1 cellular context compared by ENCODE assay signal in the genomic region with DNA sequence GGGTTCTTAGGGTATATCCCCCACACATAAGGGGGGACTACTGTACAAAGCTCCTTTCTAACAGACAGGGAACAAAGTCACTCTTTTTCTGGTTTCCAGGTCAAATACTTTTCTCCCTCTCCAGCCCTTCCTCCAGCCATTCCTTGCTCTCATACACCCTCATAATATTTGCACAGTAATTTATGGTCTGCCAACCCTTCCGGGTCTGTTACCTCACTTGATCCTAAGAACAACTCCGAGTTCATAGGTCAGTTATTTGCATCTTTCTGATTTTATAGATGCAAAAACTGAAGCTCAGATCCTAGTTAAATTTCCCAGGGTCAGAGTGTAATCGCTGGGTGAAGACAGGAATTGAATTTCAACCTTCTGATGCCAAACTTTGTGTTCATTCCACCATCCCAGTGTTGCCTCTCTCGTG.
TF ChIP-seq lines count a peak whose summit lies in the region.

No MANE protein-coding gene starts in this region.

TF ChIP-seq in HepG2, 621 proteins besides CTCF, POLR2A, EP300 and RAD21 (continued from another document):
- TF ChIP-seq DR1 (CRISPR knock-in tag; IDR thresholded peaks at IDR 0.05) (no peak), WIZ (CRISPR knock-in tag; IDR thresholded peaks at IDR 0.05) (no peak), HMG20B (CRISPR knock-in tag; conservative IDR thresholded peaks at IDR 0.05) (0 out of 2 replicates have a peak, but pooled peaks have one; percentile 64), KDM6A (CRISPR knock-in tag; IDR thresholded peaks at IDR 0.05; ENCODE audit: low read depth) (peak; percentile 62), CCAR2 (optimal IDR thresholded peaks at IDR 0.05; ENCODE audit: low read depth, low read length) (no peak), SCMH1 (CRISPR knock-in tag; IDR thresholded peaks at IDR 0.05; ENCODE audit: borderline replicate concordance) (no peak), ZNF652 (CRISPR knock-in tag; IDR thresholded peaks at IDR 0.05; ENCODE audit: borderline replicate concordance, low read depth) (no peak; the same call in 1 of the 2 replicates), KDM2A (CRISPR knock-in tag; IDR thresholded peaks at IDR 0.05; ENCODE audit: borderline replicate concordance, low read depth) (no peak), FLYWCH1 (CRISPR knock-in tag; IDR thresholded peaks at IDR 0.05) (no peak), SALL1 (CRISPR knock-in tag; IDR thresholded peaks at IDR 0.05) (peak; percentile 76; the same call in 1 of the 2 replicates), NFE2L2 (IDR thresholded peaks at IDR 0.05; ENCODE audit: low read length) (no peak), ZNF337 (CRISPR knock-in tag; IDR thresholded peaks at IDR 0.05; ENCODE audit: borderline replicate concordance, low read depth) (no peak), KAT2B (IDR thresholded peaks at IDR 0.05; ENCODE audit: borderline replicate concordance, low read depth, low read length) (no peak), NR2F6 (IDR thresholded peaks at IDR 0.05) (peak; percentile 80), NR2F6 (CRISPR knock-in tag; IDR thresholded peaks at IDR 0.05) (peak; percentile 91), ZNF30 (CRISPR knock-in tag; IDR thresholded peaks at IDR 0.05) (no peak), EEA1 (CRISPR knock-in tag; IDR thresholded peaks at IDR 0.05; ENCODE audit: borderline replicate concordance) (no peak), ZNF432 (CRISPR knock-in tag; IDR thresholded peaks at IDR 0.05; ENCODE audit: borderline replicate concordance) (no peak), ASH2L (IDR thresholded peaks at IDR 0.05; ENCODE audit: insufficient read length, low read depth, low read length) (peak; percentile 21), HOXA3 (CRISPR knock-in tag; IDR thresholded peaks at IDR 0.05) (0 out of 2 replicates have a peak, but pooled peaks have one; percentile 31), ZNF446 (CRISPR knock-in tag; IDR thresholded peaks at IDR 0.05) (no peak), HNF4G (IDR thresholded peaks at IDR 0.05; ENCODE audit: borderline replicate concordance, low read depth, low read length) (peak; percentile 70; the same call in 1 of the 2 replicates), HNF4G (CRISPR knock-in tag; IDR thresholded peaks at IDR 0.05; ENCODE audit: borderline replicate concordance, low read depth) (peak; percentile 35; the same call in 1 of the 2 replicates), ARNT2 (CRISPR knock-in tag; IDR thresholded peaks at IDR 0.05; ENCODE audit: low read depth) (no peak), TARDBP (CRISPR knock-in tag; IDR thresholded peaks at IDR 0.05) (peak; percentile 76; the same call in 1 of the 2 replicates)
- TF ChIP-seq, protein P1, sequence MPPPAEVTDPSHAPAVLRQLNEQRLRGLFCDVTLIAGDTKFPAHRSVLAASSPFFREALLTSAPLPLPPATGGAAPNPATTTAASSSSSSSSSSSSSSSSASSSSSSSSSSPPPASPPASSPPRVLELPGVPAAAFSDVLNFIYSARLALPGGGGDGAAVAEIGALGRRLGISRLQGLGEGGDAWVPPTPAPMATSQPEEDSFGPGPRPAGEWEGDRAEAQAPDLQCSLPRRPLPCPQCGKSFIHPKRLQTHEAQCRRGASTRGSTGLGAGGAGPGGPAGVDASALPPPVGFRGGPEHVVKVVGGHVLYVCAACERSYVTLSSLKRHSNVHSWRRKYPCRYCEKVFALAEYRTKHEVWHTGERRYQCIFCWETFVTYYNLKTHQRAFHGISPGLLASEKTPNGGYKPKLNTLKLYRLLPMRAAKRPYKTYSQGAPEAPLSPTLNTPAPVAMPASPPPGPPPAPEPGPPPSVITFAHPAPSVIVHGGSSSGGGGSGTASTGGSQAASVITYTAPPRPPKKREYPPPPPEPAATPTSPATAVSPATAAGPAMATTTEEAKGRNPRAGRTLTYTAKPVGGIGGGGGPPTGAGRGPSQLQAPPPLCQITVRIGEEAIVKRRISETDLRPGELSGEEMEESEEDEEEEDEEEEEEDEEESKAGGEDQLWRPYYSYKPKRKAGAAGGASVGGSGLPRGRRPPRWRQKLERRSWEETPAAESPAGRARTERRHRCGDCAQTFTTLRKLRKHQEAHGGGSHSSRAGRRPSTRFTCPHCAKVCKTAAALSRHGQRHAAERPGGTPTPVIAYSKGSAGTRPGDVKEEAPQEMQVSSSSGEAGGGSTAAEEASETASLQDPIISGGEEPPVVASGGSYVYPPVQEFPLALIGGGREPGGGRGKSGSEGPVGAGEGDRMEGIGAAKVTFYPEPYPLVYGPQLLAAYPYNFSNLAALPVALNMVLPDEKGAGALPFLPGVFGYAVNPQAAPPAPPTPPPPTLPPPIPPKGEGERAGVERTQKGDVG (CRISPR knock-in tag; IDR thresholded peaks at IDR 0.05; ENCODE audit: borderline replicate concordance), result no peak
- TF ChIP-seq, protein P2, sequence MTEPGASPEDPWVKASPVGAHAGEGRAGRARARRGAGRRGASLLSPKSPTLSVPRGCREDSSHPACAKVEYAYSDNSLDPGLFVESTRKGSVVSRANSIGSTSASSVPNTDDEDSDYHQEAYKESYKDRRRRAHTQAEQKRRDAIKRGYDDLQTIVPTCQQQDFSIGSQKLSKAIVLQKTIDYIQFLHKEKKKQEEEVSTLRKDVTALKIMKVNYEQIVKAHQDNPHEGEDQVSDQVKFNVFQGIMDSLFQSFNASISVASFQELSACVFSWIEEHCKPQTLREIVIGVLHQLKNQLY (CRISPR knock-in tag; IDR thresholded peaks at IDR 0.05), result no peak
- TF ChIP-seq, protein P3, sequence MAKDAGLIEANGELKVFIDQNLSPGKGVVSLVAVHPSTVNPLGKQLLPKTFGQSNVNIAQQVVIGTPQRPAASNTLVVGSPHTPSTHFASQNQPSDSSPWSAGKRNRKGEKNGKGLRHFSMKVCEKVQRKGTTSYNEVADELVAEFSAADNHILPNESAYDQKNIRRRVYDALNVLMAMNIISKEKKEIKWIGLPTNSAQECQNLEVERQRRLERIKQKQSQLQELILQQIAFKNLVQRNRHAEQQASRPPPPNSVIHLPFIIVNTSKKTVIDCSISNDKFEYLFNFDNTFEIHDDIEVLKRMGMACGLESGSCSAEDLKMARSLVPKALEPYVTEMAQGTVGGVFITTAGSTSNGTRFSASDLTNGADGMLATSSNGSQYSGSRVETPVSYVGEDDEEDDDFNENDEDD (CRISPR knock-in tag; IDR thresholded peaks at IDR 0.05; ENCODE audit: borderline replicate concordance), result no peak
- TF ChIP-seq, protein P4, sequence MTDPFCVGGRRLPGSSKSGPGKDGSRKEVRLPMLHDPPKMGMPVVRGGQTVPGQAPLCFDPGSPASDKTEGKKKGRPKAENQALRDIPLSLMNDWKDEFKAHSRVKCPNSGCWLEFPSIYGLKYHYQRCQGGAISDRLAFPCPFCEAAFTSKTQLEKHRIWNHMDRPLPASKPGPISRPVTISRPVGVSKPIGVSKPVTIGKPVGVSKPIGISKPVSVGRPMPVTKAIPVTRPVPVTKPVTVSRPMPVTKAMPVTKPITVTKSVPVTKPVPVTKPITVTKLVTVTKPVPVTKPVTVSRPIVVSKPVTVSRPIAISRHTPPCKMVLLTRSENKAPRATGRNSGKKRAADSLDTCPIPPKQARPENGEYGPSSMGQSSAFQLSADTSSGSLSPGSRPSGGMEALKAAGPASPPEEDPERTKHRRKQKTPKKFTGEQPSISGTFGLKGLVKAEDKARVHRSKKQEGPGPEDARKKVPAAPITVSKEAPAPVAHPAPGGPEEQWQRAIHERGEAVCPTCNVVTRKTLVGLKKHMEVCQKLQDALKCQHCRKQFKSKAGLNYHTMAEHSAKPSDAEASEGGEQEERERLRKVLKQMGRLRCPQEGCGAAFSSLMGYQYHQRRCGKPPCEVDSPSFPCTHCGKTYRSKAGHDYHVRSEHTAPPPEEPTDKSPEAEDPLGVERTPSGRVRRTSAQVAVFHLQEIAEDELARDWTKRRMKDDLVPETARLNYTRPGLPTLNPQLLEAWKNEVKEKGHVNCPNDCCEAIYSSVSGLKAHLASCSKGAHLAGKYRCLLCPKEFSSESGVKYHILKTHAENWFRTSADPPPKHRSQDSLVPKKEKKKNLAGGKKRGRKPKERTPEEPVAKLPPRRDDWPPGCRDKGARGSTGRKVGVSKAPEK (CRISPR knock-in tag; IDR thresholded peaks at IDR 0.05; ENCODE audit: borderline replicate concordance), result no peak
- TF ChIP-seq, protein P5, sequence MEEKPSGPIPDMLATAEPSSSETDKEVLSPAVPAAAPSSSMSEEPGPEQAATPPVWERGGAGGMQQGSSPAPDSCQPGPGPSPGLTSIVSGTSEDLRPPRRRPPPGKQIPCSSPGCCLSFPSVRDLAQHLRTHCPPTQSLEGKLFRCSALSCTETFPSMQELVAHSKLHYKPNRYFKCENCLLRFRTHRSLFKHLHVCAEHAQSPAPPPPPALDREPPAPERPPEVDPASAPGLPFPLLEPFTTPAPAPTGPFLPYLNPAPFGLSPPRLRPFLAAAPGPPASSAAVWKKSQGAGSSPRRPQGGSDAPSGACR (CRISPR knock-in tag; IDR thresholded peaks at IDR 0.05), result no peak
- TF ChIP-seq, protein P6, sequence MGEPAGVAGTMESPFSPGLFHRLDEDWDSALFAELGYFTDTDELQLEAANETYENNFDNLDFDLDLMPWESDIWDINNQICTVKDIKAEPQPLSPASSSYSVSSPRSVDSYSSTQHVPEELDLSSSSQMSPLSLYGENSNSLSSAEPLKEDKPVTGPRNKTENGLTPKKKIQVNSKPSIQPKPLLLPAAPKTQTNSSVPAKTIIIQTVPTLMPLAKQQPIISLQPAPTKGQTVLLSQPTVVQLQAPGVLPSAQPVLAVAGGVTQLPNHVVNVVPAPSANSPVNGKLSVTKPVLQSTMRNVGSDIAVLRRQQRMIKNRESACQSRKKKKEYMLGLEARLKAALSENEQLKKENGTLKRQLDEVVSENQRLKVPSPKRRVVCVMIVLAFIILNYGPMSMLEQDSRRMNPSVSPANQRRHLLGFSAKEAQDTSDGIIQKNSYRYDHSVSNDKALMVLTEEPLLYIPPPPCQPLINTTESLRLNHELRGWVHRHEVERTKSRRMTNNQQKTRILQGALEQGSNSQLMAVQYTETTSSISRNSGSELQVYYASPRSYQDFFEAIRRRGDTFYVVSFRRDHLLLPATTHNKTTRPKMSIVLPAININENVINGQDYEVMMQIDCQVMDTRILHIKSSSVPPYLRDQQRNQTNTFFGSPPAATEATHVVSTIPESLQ (CRISPR knock-in tag; conservative IDR thresholded peaks at IDR 0.05), result no peak
- TF ChIP-seq, protein P7, sequence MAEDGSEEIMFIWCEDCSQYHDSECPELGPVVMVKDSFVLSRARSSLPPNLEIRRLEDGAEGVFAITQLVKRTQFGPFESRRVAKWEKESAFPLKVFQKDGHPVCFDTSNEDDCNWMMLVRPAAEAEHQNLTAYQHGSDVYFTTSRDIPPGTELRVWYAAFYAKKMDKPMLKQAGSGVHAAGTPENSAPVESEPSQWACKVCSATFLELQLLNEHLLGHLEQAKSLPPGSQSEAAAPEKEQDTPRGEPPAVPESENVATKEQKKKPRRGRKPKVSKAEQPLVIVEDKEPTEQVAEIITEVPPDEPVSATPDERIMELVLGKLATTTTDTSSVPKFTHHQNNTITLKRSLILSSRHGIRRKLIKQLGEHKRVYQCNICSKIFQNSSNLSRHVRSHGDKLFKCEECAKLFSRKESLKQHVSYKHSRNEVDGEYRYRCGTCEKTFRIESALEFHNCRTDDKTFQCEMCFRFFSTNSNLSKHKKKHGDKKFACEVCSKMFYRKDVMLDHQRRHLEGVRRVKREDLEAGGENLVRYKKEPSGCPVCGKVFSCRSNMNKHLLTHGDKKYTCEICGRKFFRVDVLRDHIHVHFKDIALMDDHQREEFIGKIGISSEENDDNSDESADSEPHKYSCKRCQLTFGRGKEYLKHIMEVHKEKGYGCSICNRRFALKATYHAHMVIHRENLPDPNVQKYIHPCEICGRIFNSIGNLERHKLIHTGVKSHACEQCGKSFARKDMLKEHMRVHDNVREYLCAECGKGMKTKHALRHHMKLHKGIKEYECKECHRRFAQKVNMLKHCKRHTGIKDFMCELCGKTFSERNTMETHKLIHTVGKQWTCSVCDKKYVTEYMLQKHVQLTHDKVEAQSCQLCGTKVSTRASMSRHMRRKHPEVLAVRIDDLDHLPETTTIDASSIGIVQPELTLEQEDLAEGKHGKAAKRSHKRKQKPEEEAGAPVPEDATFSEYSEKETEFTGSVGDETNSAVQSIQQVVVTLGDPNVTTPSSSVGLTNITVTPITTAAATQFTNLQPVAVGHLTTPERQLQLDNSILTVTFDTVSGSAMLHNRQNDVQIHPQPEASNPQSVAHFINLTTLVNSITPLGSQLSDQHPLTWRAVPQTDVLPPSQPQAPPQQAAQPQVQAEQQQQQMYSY (CRISPR knock-in tag; IDR thresholded peaks at IDR 0.05), result no peak
